8 cellular contexts compared by ENCODE assay signal in the genomic region with DNA sequence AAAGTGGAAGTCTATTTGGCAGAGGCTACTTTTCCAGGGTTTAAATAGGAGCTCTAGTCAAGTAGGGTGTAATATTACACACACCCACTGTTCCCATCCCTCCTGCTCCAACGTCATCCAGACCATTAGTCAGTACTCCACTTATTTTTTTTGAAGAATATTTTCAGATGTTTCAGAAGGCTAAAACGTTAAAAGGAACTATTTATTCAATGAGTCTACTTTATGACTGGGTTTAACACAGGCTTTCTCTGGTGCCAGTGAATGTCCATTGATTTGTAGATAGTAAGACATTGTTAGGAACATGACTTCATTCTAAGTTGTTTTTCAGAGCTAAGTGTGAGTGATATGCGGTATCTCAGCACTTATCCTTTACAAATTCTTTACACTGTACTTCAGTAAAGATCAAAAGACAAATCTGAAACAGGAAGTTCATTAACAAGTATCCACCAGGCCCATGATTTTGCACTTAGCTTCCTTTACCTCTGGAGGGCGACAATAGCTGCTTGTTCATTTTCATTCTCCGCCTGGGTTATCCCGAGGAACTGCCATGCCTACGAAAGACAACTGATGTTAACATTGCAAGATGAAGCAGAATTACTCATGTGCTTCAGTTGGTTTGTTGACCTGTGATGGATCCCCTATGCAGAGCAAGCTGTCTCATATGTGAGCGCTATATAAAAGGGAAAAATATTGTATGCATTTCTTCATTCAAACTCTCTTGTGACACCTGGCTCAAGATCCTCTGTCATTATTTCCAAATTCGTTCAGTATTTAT.
DNase-seq lines count a peak whose midpoint lies in the region; ATAC-seq, FAIRE-seq and TF ChIP-seq lines count a peak whose summit lies in the region.

No MANE protein-coding gene starts in this region.

- peak overlapping the region; percentile 96 for H2AFZ ChIP-seq in OCI-LY3 (ENCODE audit: low read depth, low read length)
- H2AFZ ChIP-seq in HepG2 (ENCODE audit: low read length): peak overlapping the region; percentile 24

- no peak for TF ChIP-seq POLR2A in HepG2 (IDR thresholded peaks at IDR 0.05; ENCODE audit: insufficient read depth in 1 of 2, low read depth in 2 of 2, low read length in 2 of 2)

- no peaks in the 10 kb centered on the region for H4K20me1 ChIP-seq in OCI-LY3 (ENCODE audit: insufficient read depth, low read length)
- H4K20me1 ChIP-seq in HepG2 (ENCODE audit: insufficient read depth, low read length): no peaks in the 10 kb centered on the region

- peak overlapping the region; percentile 88 for H3K4me2 ChIP-seq in OCI-LY3 (ENCODE audit: low read length)
- H3K4me2 ChIP-seq in HepG2 (ENCODE audit: low read depth, low read length): peak overlapping the region; percentile 30; the same call in 1 of the 2 replicates

- H3K36me3 ChIP-seq in OCI-LY3 (replicated peaks; ENCODE audit: low read depth, low read length) (no peaks in the 10 kb centered on the region), HepG2 (replicated peaks in 1 of 2; ENCODE audit: control insufficient read depth in 1 of 2, insufficient read depth in 2 of 2, low read length in 2 of 2) (no peaks in the 10 kb centered on the region), upper lobe of right lung (no peaks in the 10 kb centered on the region)

- no peaks in the 10 kb centered on the region for H3K36me3 Mint-ChIP-seq in activated naive CD4-positive, alpha-beta T cell treated with anti-CD3 and anti-CD28 coated beads, Interleukin-2, amount 50 U/mL, for 72 hours

- TF ChIP-seq RAD21 in HepG2 (CRISPR knock-in tag; IDR thresholded peaks at IDR 0.05): peak; percentile 52

- H3K4me1 ChIP-seq in OCI-LY3 (ENCODE audit: low read length) (peaks cover 8% of the 10 kb centered on the region), HepG2 (ENCODE audit: insufficient read depth, low read length) (peaks cover 19% of the 10 kb centered on the region), upper lobe of right lung (no peaks in the 10 kb centered on the region)

- DNase-seq in activated naive CD4-positive, alpha-beta T cell treated with anti-CD3 and anti-CD28 coated beads, Interleukin-2, amount 50 U/mL, for 72 hours (ENCODE audit: low spot score in 2 of 2): peak in 1 of 2 donors; percentile 9
- DNase-seq in activated naive CD4-positive, alpha-beta T cell (lab: John Stamatoyannopoulos, UW): no peak
- peak; percentile 14 for DNase-seq in GOT3 (lab: John Stamatoyannopoulos, UW)
- peak; percentile 73 for DNase-seq in KBM-7
- DNase-seq in cerebellar cortex (ENCODE audit: low spot score): peak; percentile 42
- peak; percentile 46 for DNase-seq in HepG2 (ENCODE audit: low spot score)
- DNase-seq in upper lobe of right lung: no peak

- under 1% methylated on average over 9 of the region's 9 CpGs for WGBS in HepG2 (ENCODE audit: low lambda C conversion rate)

- peak; percentile 86 for FAIRE-seq in HepG2 (lab: Jason Lieb, UNC)

- peak; percentile 34 to 52 for ATAC-seq in activated naive CD4-positive, alpha-beta T cell treated with anti-CD3 and anti-CD28 coated beads, Interleukin-2, amount 50 U/mL, for 72 hours
- peak; percentile 89 for ATAC-seq in HepG2
- peak; percentile 94 for ATAC-seq in upper lobe of right lung

- in situ Hi-C loops in KBM-7 (cut with MboI; ENCODE audit: low pct_unique_long_range_greater_than_20kb, low sequenced_read_pairs): no loop called here
- in situ Hi-C loops in HepG2 (cut with HindIII; ENCODE audit: extremely low pct_ligation_motif_present, low pct_unique_long_range_greater_than_20kb): loop anchor here (25.0 kb wide), 1 partner anchor 776 kb away; no protein-coding TSS in a partner anchor

- H3K9me3 Mint-ChIP-seq in activated naive CD4-positive, alpha-beta T cell treated with anti-CD3 and anti-CD28 coated beads, Interleukin-2, amount 50 U/mL, for 72 hours: no peaks in the 10 kb centered on the region

- H3K9me3 ChIP-seq in OCI-LY3 (ENCODE audit: insufficient read depth, low read length): no peaks in the 10 kb centered on the region
- no peaks in the 10 kb centered on the region for H3K9me3 ChIP-seq in HepG2 (ENCODE audit: low read length)
- no peaks in the 10 kb centered on the region for H3K9me3 ChIP-seq in upper lobe of right lung

- no TSS peak for BruUV-seq in HepG2 (replicated peaks; lab: Mats Ljungman, UMichigan)

- no peaks in the 10 kb centered on the region for H3K27me3 ChIP-seq in OCI-LY3 (ENCODE audit: low read depth, low read length)
- no peaks in the 10 kb centered on the region for H3K27me3 ChIP-seq in HepG2 (ENCODE audit: control insufficient read depth in 1 of 2, insufficient read depth in 2 of 2, low read length in 2 of 2)
- no peaks in the 10 kb centered on the region for H3K27me3 ChIP-seq in upper lobe of right lung

- H3K27ac Mint-ChIP-seq in activated naive CD4-positive, alpha-beta T cell treated with anti-CD3 and anti-CD28 coated beads, Interleukin-2, amount 50 U/mL, for 72 hours: no peak overlapping the region

- H3K79me2 ChIP-seq in OCI-LY3 (ENCODE audit: low read length): no peaks in the 10 kb centered on the region
- H3K79me2 ChIP-seq in HepG2 (ENCODE audit: insufficient read depth, low read length): no peaks in the 10 kb centered on the region

- intact Hi-C loops in HepG2 (cut with micrococcal nuclease; ENCODE audit: unreplicated experiment): loop anchor here (1.0 kb wide), 2 partner anchors 41 to 784 kb away; no protein-coding TSS in a partner anchor
- intact Hi-C loops in upper lobe of right lung (cut with DNase I): no loop called here

- H3K27ac ChIP-seq in OCI-LY3 (ENCODE audit: low read length): no peak overlapping the region
- H3K27ac ChIP-seq in HepG2 (ENCODE audit: extremely low read length, insufficient read depth, low read length): no peak overlapping the region
- no peak overlapping the region for H3K27ac ChIP-seq in upper lobe of right lung

- TF ChIP-seq EP300 in HepG2 (IDR thresholded peaks at IDR 0.05; ENCODE audit: low read depth in 2 of 2, low read length in 2 of 2) (no peak), HepG2 (CRISPR knock-in tag; IDR thresholded peaks at IDR 0.05; ENCODE audit: borderline replicate concordance) (no peak)

- H3K9ac ChIP-seq in OCI-LY3 (ENCODE audit: low read length): peak overlapping the region; percentile 34; the same call in 1 of the 2 replicates
- H3K9ac ChIP-seq in HepG2 (ENCODE audit: insufficient read depth, low read depth, low read length): no peak overlapping the region

- TF ChIP-seq CTCF in OCI-LY3 (IDR thresholded peaks at IDR 0.05; ENCODE audit: low read depth, low read length) (peak; percentile 91), HepG2 (CRISPR knock-in tag; IDR thresholded peaks at IDR 0.05) (peak; percentile 80), upper lobe of right lung (IDR thresholded peaks at IDR 0.05) (peak; percentile 56)

- H3K4me3 ChIP-seq in OCI-LY3 (ENCODE audit: low read length): peak overlapping the region; percentile 66
- H3K4me3 ChIP-seq in HepG2 (replicated peaks in 1 of 3; ENCODE audit: insufficient read depth in 1 of 3, low read depth in 2 of 3, low read length in 3 of 3): no peak overlapping the region
- no peak overlapping the region for H3K4me3 ChIP-seq in upper lobe of right lung

- POLR2A ChIA-PET in HepG2 (lab: Yijun Ruan, JAX): interaction anchor here (1.0 kb wide), 1 partner anchor 790 kb away, joined by 4 read pairs; the partner anchor contains the start of gene TTC14

- CTCF ChIA-PET in HepG2 (lab: Yijun Ruan, JAX; ENCODE audit: low intra/inter-chr PET ratio, low total read pairs): interaction anchor here (0.8 kb wide), 1 partner anchor 41 kb away, joined by 3 read pairs; no protein-coding TSS in a partner anchor

TF ChIP-seq in HepG2, 621 proteins besides CTCF, POLR2A, EP300 and RAD21 (continues in another document):
- no peak for TF ChIP-seq RARG (CRISPR knock-in tag; IDR thresholded peaks at IDR 0.05; ENCODE audit: low read depth)
- TF ChIP-seq, protein P1, sequence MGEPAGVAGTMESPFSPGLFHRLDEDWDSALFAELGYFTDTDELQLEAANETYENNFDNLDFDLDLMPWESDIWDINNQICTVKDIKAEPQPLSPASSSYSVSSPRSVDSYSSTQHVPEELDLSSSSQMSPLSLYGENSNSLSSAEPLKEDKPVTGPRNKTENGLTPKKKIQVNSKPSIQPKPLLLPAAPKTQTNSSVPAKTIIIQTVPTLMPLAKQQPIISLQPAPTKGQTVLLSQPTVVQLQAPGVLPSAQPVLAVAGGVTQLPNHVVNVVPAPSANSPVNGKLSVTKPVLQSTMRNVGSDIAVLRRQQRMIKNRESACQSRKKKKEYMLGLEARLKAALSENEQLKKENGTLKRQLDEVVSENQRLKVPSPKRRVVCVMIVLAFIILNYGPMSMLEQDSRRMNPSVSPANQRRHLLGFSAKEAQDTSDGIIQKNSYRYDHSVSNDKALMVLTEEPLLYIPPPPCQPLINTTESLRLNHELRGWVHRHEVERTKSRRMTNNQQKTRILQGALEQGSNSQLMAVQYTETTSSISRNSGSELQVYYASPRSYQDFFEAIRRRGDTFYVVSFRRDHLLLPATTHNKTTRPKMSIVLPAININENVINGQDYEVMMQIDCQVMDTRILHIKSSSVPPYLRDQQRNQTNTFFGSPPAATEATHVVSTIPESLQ (CRISPR knock-in tag; conservative IDR thresholded peaks at IDR 0.05): no peak
- TF ChIP-seq GABPA (IDR thresholded peaks at IDR 0.05; ENCODE audit: low read depth, low read length): no peak
- TF ChIP-seq GABPA (CRISPR knock-in tag; IDR thresholded peaks at IDR 0.05; ENCODE audit: low read depth): 0 out of 2 replicates have a peak, but pooled peaks have one; percentile 15
- no peak for TF ChIP-seq ZNF713 (CRISPR knock-in tag; IDR thresholded peaks at IDR 0.05)
- no peak for TF ChIP-seq NFYB (CRISPR knock-in tag; IDR thresholded peaks at IDR 0.05)
- TF ChIP-seq AHR (CRISPR knock-in tag; IDR thresholded peaks at IDR 0.05): no peak
- TF ChIP-seq DNMT3B (CRISPR knock-in tag; conservative IDR thresholded peaks at IDR 0.05): no peak
- no peak for TF ChIP-seq ZNF766 (CRISPR knock-in tag; IDR thresholded peaks at IDR 0.05; ENCODE audit: borderline replicate concordance)
- no peak for TF ChIP-seq BRF2 (CRISPR knock-in tag; IDR thresholded peaks at IDR 0.05)
- TF ChIP-seq ZFP36 (IDR thresholded peaks at IDR 0.05; ENCODE audit: borderline replicate concordance, low read depth, low read length, partially characterized antibody): no peak

Comparison
In these comparisons a context has a peak if more than half of its experiments do, and no peak if none do; other contexts are left out.
1. ATAC-seq: peak in every context shown above with its lines; median percentile 94 in upper lobe of right lung; 89 in HepG2; 43 in activated naive CD4-positive, alpha-beta T cell treated with anti-CD3 and anti-CD28 coated beads, Interleukin-2, amount 50 U/mL, for 72 hours.
2. DNase-seq: peak in GOT3 (single experiment), KBM-7 (single experiment), cerebellar cortex (single experiment) and HepG2 (single experiment); none in activated naive CD4-positive, alpha-beta T cell (0 of 4) and upper lobe of right lung (single experiment).
3. Peak in every context shown above with its lines, with median percentiles within 50 percentile points of each other: CTCF ChIP-seq.